8 cellular contexts compared by ENCODE assay signal in genomic region chr4:52376107-52376704, GRCh38.
DNase-seq lines count a peak whose midpoint lies in the region; ATAC-seq and TF ChIP-seq lines count a peak whose summit lies in the region.

No MANE protein-coding gene starts in this region.

- H3K4me1 ChIP-seq in psoas muscle, result no peaks in the 10 kb centered on the region

- intact Hi-C loops in psoas muscle (cut with DNase I), result loop anchor here (2.0 to 10.0 kb wide), 5 partner anchors 286 to 1859 kb away; no protein-coding TSS in a partner anchor

- no peaks in the 10 kb centered on the region for H3K9me3 ChIP-seq in psoas muscle

- H3K27ac ChIP-seq in psoas muscle, result no peak overlapping the region

- no peak overlapping the region for H3K27ac Mint-ChIP-seq in activated T-cell treated with anti-CD3 and anti-CD28 coated beads, Interleukin-2, amount 50 U/mL, for 72 hours

- in situ Hi-C loops in SK-MEL-5 (cut with HindIII; ENCODE audit: low pct_unique_long_range_greater_than_20kb, low sequenced_read_pairs), result no loop called here

- no peaks in the 10 kb centered on the region for H3K4me1 Mint-ChIP-seq in activated T-cell treated with anti-CD3 and anti-CD28 coated beads, Interleukin-2, amount 50 U/mL, for 72 hours (ENCODE audit: low read depth)

- H3K4me3 Mint-ChIP-seq in activated T-cell treated with anti-CD3 and anti-CD28 coated beads, Interleukin-2, amount 50 U/mL, for 72 hours, result no peak overlapping the region

- H3K4me3 ChIP-seq in fibroblast of pulmonary artery (replicated peaks; ENCODE audit: low read depth, low read length) (no peak overlapping the region), psoas muscle (no peak overlapping the region)

- H3K9me3 Mint-ChIP-seq in activated T-cell treated with anti-CD3 and anti-CD28 coated beads, Interleukin-2, amount 50 U/mL, for 72 hours, result no peaks in the 10 kb centered on the region

- no peak for ATAC-seq in activated T-cell treated with anti-CD3 and anti-CD28 coated beads, Interleukin-2, amount 50 U/mL, for 72 hours (replicated peaks in 1 of 2)
- no peak for ATAC-seq in psoas muscle
- ATAC-seq in HG03196 (IDR thresholded peaks at IDR 0.05; ENCODE audit: unreplicated experiment), result no peak

- 51 to 62% (median 62%) methylated on average over 8 of the region's 8 CpGs for WGBS in psoas muscle, 3 donors

- DNase-seq in activated T-cell treated with anti-CD3 and anti-CD28 coated beads, Interleukin-2, amount 50 U/mL, for 72 hours, result peak; percentile 2 to 12
- DNase-seq in activated T-cell treated with anti-CD3 and anti-CD28 coated beads, Interleukin-2, amount 50 U/mL, for 48 hours, result no peak
- DNase-seq in SK-MEL-5 (ENCODE audit: low read depth, low spot score) (peak; percentile 66), fibroblast of pulmonary artery (ENCODE audit: low read depth) (peak; percentile 73), psoas muscle (no peak)
- no peak for DNase-seq in activated CD8-positive, alpha-beta memory T cell treated with anti-CD3 and anti-CD28 coated beads, Interleukin-2, amount 50 U/mL, for 4 hours

- H3K36me3 ChIP-seq in psoas muscle (ENCODE audit: insufficient read depth in 1 of 2, low read depth in 1 of 2), result no peaks in the 10 kb centered on the region

- TF ChIP-seq CTCF in LNCAP (IDR thresholded peaks at IDR 0.05) (peak; percentile 63), fibroblast of pulmonary artery (IDR thresholded peaks at IDR 0.05; ENCODE audit: low read length, missing control alignments) (peak; percentile 48), psoas muscle (IDR thresholded peaks at IDR 0.05) (peak; percentile 63)

- peaks cover 13% of the 10 kb centered on the region for H3K27me3 Mint-ChIP-seq in activated T-cell treated with anti-CD3 and anti-CD28 coated beads, Interleukin-2, amount 50 U/mL, for 72 hours (ENCODE audit: low read depth)

- H3K36me3 Mint-ChIP-seq in activated T-cell treated with anti-CD3 and anti-CD28 coated beads, Interleukin-2, amount 50 U/mL, for 72 hours (ENCODE audit: insufficient read depth in 2 of 2), result no peaks in the 10 kb centered on the region

- H3K27me3 ChIP-seq in psoas muscle (ENCODE audit: insufficient read depth in 3 of 3, low read length in 2 of 3), result no peaks in the 10 kb centered on the region

Comparison
In these comparisons a context has a peak if more than half of its experiments do, and no peak if none do; other contexts are left out.
1. DNase-seq: peak in activated T-cell treated with anti-CD3 and anti-CD28 coated beads, Interleukin-2, amount 50 U/mL, for 72 hours (2 of 2), SK-MEL-5 (single experiment) and fibroblast of pulmonary artery (single experiment); none in activated T-cell treated with anti-CD3 and anti-CD28 coated beads, Interleukin-2, amount 50 U/mL, for 48 hours (0 of 2), psoas muscle (0 of 2) and activated CD8-positive, alpha-beta memory T cell treated with anti-CD3 and anti-CD28 coated beads, Interleukin-2, amount 50 U/mL, for 4 hours (single experiment).
2. Peak in every context shown above with its lines, with median percentiles within 50 percentile points of each other: CTCF ChIP-seq.